8 cellular contexts compared by ENCODE assay signal in the genomic region with DNA sequence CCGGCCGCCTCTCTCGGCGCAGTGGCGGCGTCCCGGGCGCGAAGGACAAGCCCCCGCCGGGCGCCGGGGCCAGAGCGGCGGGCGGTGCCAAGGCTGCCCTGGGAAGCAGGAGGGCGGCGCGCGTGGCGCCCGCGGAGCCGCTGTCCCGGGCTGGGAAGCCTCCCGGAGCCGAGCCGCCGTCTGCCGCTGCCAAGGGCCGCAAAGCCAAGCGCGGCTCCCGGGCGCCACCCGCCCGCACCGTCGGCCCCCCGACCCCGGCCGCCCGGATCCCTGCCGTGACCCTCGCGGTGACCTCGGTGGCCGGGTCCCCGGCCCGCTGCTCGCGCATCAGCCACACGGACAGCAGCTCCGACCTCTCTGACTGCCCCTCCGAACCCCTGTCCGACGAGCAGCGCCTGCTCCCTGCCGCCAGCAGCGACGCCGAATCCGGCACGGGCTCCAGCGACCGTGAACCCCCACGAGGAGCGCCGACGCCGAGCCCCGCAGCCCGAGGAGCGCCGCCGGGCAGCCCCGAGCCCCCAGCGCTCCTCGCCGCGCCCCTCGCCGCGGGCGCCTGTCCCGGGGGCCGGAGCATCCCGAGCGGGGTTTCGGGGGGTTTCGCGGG. TPM values are rescaled to one million over a fixed set of nuclear protein-coding genes. Genes with fewer than 3 reads are reported as not detected.
DNase-seq lines count a peak whose midpoint lies in the region; ATAC-seq and TF ChIP-seq lines count a peak whose summit lies in the region.

No MANE protein-coding gene starts in this region.

- H3K36me3 Mint-ChIP-seq in endothelial cell (ENCODE audit: low read depth, unreplicated experiment), result peaks cover 3% of the 10 kb centered on the region
- peaks cover 0 to 3% (median 0%) of the 10 kb centered on the region in 3 donors for H3K36me3 Mint-ChIP-seq in naive thymus-derived CD8-positive, alpha-beta T cell

- H3K4me1 Mint-ChIP-seq in endothelial cell (ENCODE audit: unreplicated experiment), result peaks cover 5% of the 10 kb centered on the region
- peaks cover 12 to 27% (median 21%) of the 10 kb centered on the region in 4 donors for H3K4me1 Mint-ChIP-seq in naive thymus-derived CD8-positive, alpha-beta T cell

- DNase-seq in AG08396 (ENCODE audit: low spot score) (peak; percentile 55), Panc1 (ENCODE audit: low read depth, low spot score) (no peak), endothelial cell (ENCODE audit: low spot score) (peak; percentile 21), NCI-H2227 (lab: John Stamatoyannopoulos, UW; ENCODE audit: unreplicated experiment) (no peak), NOMO-1 treated with DMSO at 0.1 percent for 48 hours (lab: John Stamatoyannopoulos, UW; ENCODE audit: unreplicated experiment) (no peak), islet precursor cell (no peak)
- peak in 6 of 10 donors; percentile 12 to 41 (median 36) for DNase-seq in naive thymus-derived CD8-positive, alpha-beta T cell

- peak overlapping the region; percentile 59 to 79 for H3K4me3 ChIP-seq in Panc1 (ENCODE audit: low read depth in 2 of 2, low read length in 2 of 2)

- POLR2A ChIA-PET in Panc1 (lab: Charles Lee), result no interaction called here
- POLR2A ChIA-PET in naive thymus-derived CD8-positive, alpha-beta T cell (lab: Charles Lee), result interaction anchor here (1.1 kb wide), 1 partner anchor 89 kb away, joined by 3 read pairs; no protein-coding TSS in a partner anchor

- TF ChIP-seq CTCF in Panc1 (IDR thresholded peaks at IDR 0.05) (no peak), endothelial cell (IDR thresholded peaks at IDR 0.05; ENCODE audit: unreplicated experiment) (no peak)

- no peak overlapping the region for H3K27ac Mint-ChIP-seq in endothelial cell (ENCODE audit: unreplicated experiment)
- H3K27ac Mint-ChIP-seq in naive thymus-derived CD8-positive, alpha-beta T cell, result no peak overlapping the region

- CTCF ChIA-PET in Panc1 (lab: Charles Lee), result no interaction called here

- no peaks in the 10 kb centered on the region for H3K9me3 ChIP-seq in Panc1 (ENCODE audit: control insufficient read depth, insufficient read depth, low read depth, low read length)

- H3K9me3 Mint-ChIP-seq in endothelial cell (ENCODE audit: unreplicated experiment), result no peaks in the 10 kb centered on the region
- peaks cover 0 to 4% (median 0%) of the 10 kb centered on the region in 9 donors for H3K9me3 Mint-ChIP-seq in naive thymus-derived CD8-positive, alpha-beta T cell

- H3K27me3 Mint-ChIP-seq in endothelial cell (ENCODE audit: unreplicated experiment), result peaks cover 24% of the 10 kb centered on the region
- peaks cover 30 to 67% (median 43%) of the 10 kb centered on the region in 5 donors for H3K27me3 Mint-ChIP-seq in naive thymus-derived CD8-positive, alpha-beta T cell

- no peaks in the 10 kb centered on the region for H3K36me3 ChIP-seq in Panc1 (ENCODE audit: control insufficient read depth, insufficient read depth, low read length)

- in situ Hi-C loops in Panc1 (cut with HindIII; ENCODE audit: low pct_unique_long_range_greater_than_20kb, low sequenced_read_pairs), result no loop called here

- BruUV-seq in Panc1 (replicated peaks; lab: Mats Ljungman, UMichigan), result no TSS peak

- peaks cover 25% of the 10 kb centered on the region for H3K4me1 ChIP-seq in Panc1 (ENCODE audit: control insufficient read depth, insufficient read depth, low read length)

- no peak overlapping the region for H3K4me3 Mint-ChIP-seq in endothelial cell (ENCODE audit: unreplicated experiment)
- H3K4me3 Mint-ChIP-seq in naive thymus-derived CD8-positive, alpha-beta T cell, result peak overlapping the region in 6 of 10 donors; percentile 55 to 89 (median 72)

- intact Hi-C loops in Panc1 (cut with micrococcal nuclease; ENCODE audit: unreplicated experiment), result no loop called here

- no peak overlapping the region; the same call in 1 of the 2 replicates for H3K27ac ChIP-seq in Panc1 (ENCODE audit: low read length)

- peak; percentile 17 for ATAC-seq in GM19438 (IDR thresholded peaks at IDR 0.05; ENCODE audit: low read depth, unreplicated experiment)
- peak; percentile 2 for ATAC-seq in Panc1
- peak in 1 of 2 donors; percentile 9 for ATAC-seq in naive thymus-derived CD8-positive, alpha-beta T cell

- H3K27me3 ChIP-seq in Panc1 (ENCODE audit: control insufficient read depth, insufficient read depth, low read length), result no peaks in the 10 kb centered on the region

RNA-seq across cellular contexts. Expression of a gene that starts 0.7 kb away (rescaled TPM):
- 50.1 TPM for total RNA-seq in Panc1 (2021; ENCODE audit: unreplicated experiment)
- polyA plus RNA-seq in Panc1 (2012; ENCODE audit: insufficient read length), result 25.5 TPM
- 3.8 TPM for total RNA-seq in endothelial cell (ENCODE audit: unreplicated experiment)
- total RNA-seq in naive thymus-derived CD8-positive, alpha-beta T cell, result under 1 TPM; 0.13 to 0.41 TPM
- not detected for polyA plus RNA-seq in naive thymus-derived CD8-positive, alpha-beta T cell

Comparison
In these comparisons a context has a peak if more than half of its experiments do, and no peak if none do; other contexts are left out.
1. DNase-seq: peak in AG08396 (single experiment), endothelial cell (single experiment) and naive thymus-derived CD8-positive, alpha-beta T cell (6 of 10); none in Panc1 (single experiment), NCI-H2227 (single experiment), NOMO-1 treated with DMSO at 0.1 percent for 48 hours (single experiment) and islet precursor cell (single experiment).
2. RNA of a gene that starts 0.7 kb away (total RNA-seq): 50.1 TPM in Panc1 (single experiment); 3.8 TPM in endothelial cell (single experiment) and 0.13 to 0.41 TPM in naive thymus-derived CD8-positive, alpha-beta T cell; every median in the first group is over 10 times any median in the second.